ENCODE assay signal across 20 cellular contexts in the genomic region with DNA sequence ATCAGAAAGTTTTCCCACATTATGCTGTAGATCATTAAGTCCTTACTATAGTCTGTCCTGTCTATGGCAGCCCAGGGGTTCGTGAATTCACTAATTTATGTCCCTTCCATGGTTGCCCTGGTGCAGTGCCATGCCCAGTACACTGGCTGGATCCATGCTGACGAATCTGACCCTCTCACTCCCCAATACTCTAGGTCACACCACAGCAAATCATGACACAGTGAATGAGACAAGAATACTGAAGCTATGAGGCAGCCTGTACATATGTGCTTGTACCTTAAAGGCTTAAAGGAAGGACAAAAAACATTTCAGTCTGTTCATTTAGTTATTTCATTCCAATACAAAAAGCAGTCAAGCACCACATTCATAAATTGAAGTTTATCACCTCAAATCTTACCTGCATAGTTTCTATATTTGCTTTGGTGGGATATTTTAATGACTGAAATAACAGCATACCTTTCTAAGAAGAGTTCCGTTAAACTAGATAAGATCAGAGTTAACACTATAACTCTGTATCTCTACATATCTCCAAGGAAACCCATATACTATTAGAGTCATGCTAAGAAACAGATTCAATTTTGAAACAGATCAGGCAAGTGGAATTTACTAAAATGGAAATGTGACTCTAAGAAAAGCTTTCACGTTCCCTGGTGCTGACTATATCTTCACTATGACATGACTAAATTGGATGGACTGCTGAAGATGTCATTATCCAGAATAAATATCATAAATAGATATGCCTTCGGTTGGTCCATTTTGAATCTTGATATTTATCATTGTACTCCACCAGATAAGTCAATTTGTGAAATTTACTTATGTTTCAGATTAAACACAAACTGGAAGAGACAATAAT.
"Had no signal": no experiment of that assay in that cellular context is flagged by ENCODE, and none has a peak within 500 bp of the region (broad histone marks: within the 10 kb centered on the region; RNA-seq: fewer than 3 reads in every experiment).

No MANE protein-coding gene starts in this region.

- H3K36me3 ChIP-seq: left lung, pancreas, tibial artery, upper lobe of left lung, uterus had no signal

- H3K4me3 ChIP-seq: coronary artery, left lung, lung, pancreas, tibial artery, upper lobe of left lung, uterus had no signal

- H3K36me3 Mint-ChIP-seq: natural killer cell treated with Interleukin-12 subunit alpha and Interleukin-12 subunit beta and Interleukin-15 and Interleukin-18, amount 100 ng/mL, for 72 hours had no signal

- H3K27me3 ChIP-seq: foreskin keratinocyte, left lung, pancreas, tibial artery, upper lobe of left lung, uterus had no signal

- DNase-seq: effector CD4-positive, alpha-beta T cell; foreskin keratinocyte; immature natural killer cell; left lung; mesenchymal stem cell; midbrain; occipital lobe; pancreas; right cardiac atrium; small intestine; stimulated activated CD4-positive, alpha-beta T cell treated with anti-CD3 and anti-CD28 coated beads, Interleukin-12 subunit alpha, Interleukin-12 subunit beta, amount 100 ng/mL, for 4 hours; tibial artery; uterus had no signal

- H3K9me3 ChIP-seq: left lung, pancreas, tibial artery, upper lobe of left lung, uterus had no signal

- H3K27me3 Mint-ChIP-seq: natural killer cell treated with Interleukin-12 subunit alpha and Interleukin-12 subunit beta and Interleukin-15 and Interleukin-18, amount 100 ng/mL, for 72 hours; progenitor cell of endocrine pancreas; stimulated activated naive CD8-positive, alpha-beta T cell treated with anti-CD3 and anti-CD28 coated beads, Interleukin-15, Interleukin-2, amounts not matched to agents 100 ng/mL and 50 ng/mL, for 24 hours had no signal

- ATAC-seq: esophagus mucosa; foreskin keratinocyte; natural killer cell treated with Interleukin-12 subunit alpha and Interleukin-12 subunit beta and Interleukin-15 and Interleukin-18, amount 100 ng/mL, for 72 hours; pancreas; right cardiac atrium had no signal

- H3K4me1 ChIP-seq: pancreas, tibial artery, uterus had no signal

- H3K4me3 Mint-ChIP-seq: immature natural killer cell; natural killer cell treated with Interleukin-12 subunit alpha and Interleukin-12 subunit beta and Interleukin-15 and Interleukin-18, amount 100 ng/mL, for 72 hours; stimulated activated naive CD8-positive, alpha-beta T cell treated with anti-CD3 and anti-CD28 coated beads, Interleukin-15, Interleukin-2, amounts not matched to agents 100 ng/mL and 50 ng/mL, for 24 hours had no signal

- H3K27ac ChIP-seq: coronary artery, foreskin keratinocyte, left lung, pancreas, tibial artery, upper lobe of left lung, uterus had no signal

- H3K27ac Mint-ChIP-seq: natural killer cell treated with Interleukin-12 subunit alpha and Interleukin-12 subunit beta and Interleukin-15 and Interleukin-18, amount 100 ng/mL, for 72 hours; progenitor cell of endocrine pancreas; stimulated activated naive CD8-positive, alpha-beta T cell treated with anti-CD3 and anti-CD28 coated beads, Interleukin-15, Interleukin-2, amounts not matched to agents 100 ng/mL and 50 ng/mL, for 24 hours had no signal
